1 cellular context compared by ENCODE assay signal in genomic region chr18:44325903-44326650, GRCh38.
TF ChIP-seq lines count a peak whose summit lies in the region.

No MANE protein-coding gene starts in this region.

TF ChIP-seq in liver, 16 proteins besides CTCF, POLR2A, EP300 and RAD21 (continued from another document):
- TF ChIP-seq ZBTB33 (IDR thresholded peaks at IDR 0.05), result no peak
- TF ChIP-seq RXRA (IDR thresholded peaks at IDR 0.05), result no peak
- no peak for TF ChIP-seq ATF3 (IDR thresholded peaks at IDR 0.05)
- TF ChIP-seq NR2F2 (IDR thresholded peaks at IDR 0.05), result no peak
- TF ChIP-seq REST (IDR thresholded peaks at IDR 0.05), result no peak
- no peak for TF ChIP-seq MAX (IDR thresholded peaks at IDR 0.05)
- TF ChIP-seq GABPA (IDR thresholded peaks at IDR 0.05 in 1 of 2, conservative IDR thresholded peaks at IDR 0.05 in 1 of 2), result no peak
- no peak for TF ChIP-seq FOXA1 (IDR thresholded peaks at IDR 0.05)
- no peak for TF ChIP-seq HNF4A (conservative IDR thresholded peaks at IDR 0.05)
- TF ChIP-seq JUND (IDR thresholded peaks at IDR 0.05), result no peak
- TF ChIP-seq FOXA2 (IDR thresholded peaks at IDR 0.05), result no peak
- TF ChIP-seq SP1 (IDR thresholded peaks at IDR 0.05), result no peak
- TF ChIP-seq EGR1 (IDR thresholded peaks at IDR 0.05; ENCODE audit: low read depth in 2 of 2), result no peak
- no peak for TF ChIP-seq TAF1 (conservative IDR thresholded peaks at IDR 0.05)
